Comparison of ENCODE assay signal across 21 cellular contexts in genomic region chr16:58099956-58100300, GRCh38. TPM values are rescaled to one million over a fixed set of nuclear protein-coding genes. Genes with fewer than 3 reads are reported as not detected.
DNase-seq lines count a peak whose midpoint lies in the region; FAIRE-seq and TF ChIP-seq lines count a peak whose summit lies in the region.
"Had no signal": no experiment of that assay in that cellular context is flagged by ENCODE, and none has a peak within 500 bp of the region (broad histone marks: within the 10 kb centered on the region; RNA-seq: fewer than 3 reads in every experiment).

No MANE protein-coding gene starts in this region.

- no peaks in the 10 kb centered on the region for H4K20me1 ChIP-seq in BLaER1 treated with 17β-estradiol and CSF1 and Interleukin-3, amounts not matched to agents 10 nM and 100 nM

- TF ChIP-seq EP300 in sigmoid colon (IDR thresholded peaks at IDR 0.05): no peak

- H3K4me1 ChIP-seq in BLaER1 treated with 17β-estradiol and CSF1 and Interleukin-3, amounts not matched to agents 10 nM and 100 nM: peaks cover 33 to 65% (median 55%) of the 10 kb centered on the region in 10 experiments
- H3K4me1 ChIP-seq in HEK293 (ENCODE audit: control insufficient read depth, insufficient read depth, low read length) (no peaks in the 10 kb centered on the region), kidney (ENCODE audit: control insufficient read depth in 1 of 2, insufficient read depth in 1 of 2, low read depth in 1 of 2, low read length in 2 of 2) (no peaks in the 10 kb centered on the region), sigmoid colon (no peaks in the 10 kb centered on the region)

- intact Hi-C loops in kidney (cut with DNase I): no loop called here
- intact Hi-C loops in sigmoid colon (cut with DNase I): no loop called here

- no peaks in the 10 kb centered on the region for H3K36me3 ChIP-seq in BLaER1 treated with 17β-estradiol and CSF1 and Interleukin-3, amounts not matched to agents 10 nM and 100 nM
- H3K36me3 ChIP-seq in HEK293 (ENCODE audit: control insufficient read depth in 2 of 2, insufficient read depth in 1 of 2, low read length in 2 of 2) (no peaks in the 10 kb centered on the region), kidney (ENCODE audit: control insufficient read depth in 1 of 2, insufficient read depth in 2 of 2, low read length in 2 of 2) (no peaks in the 10 kb centered on the region), sigmoid colon (no peaks in the 10 kb centered on the region)

- CTCF ChIA-PET in HEK293 (lab: Yijun Ruan, JAX): interaction anchor here (0.6 to 2.3 kb wide), 4 partner anchors 10 to 27 kb away, joined by 3 to 8 read pairs (median 4); no protein-coding TSS in a partner anchor

- WGBS in sigmoid colon, 2 donors: 81% methylated on average over 6 of the region's 6 CpGs

- TF ChIP-seq CTCF in HEK293 (tag by site-specific recombination; IDR thresholded peaks at IDR 0.05) (no peak), kidney (IDR thresholded peaks at IDR 0.05; ENCODE audit: borderline replicate concordance, extremely low read depth, insufficient read depth) (no peak), sigmoid colon (IDR thresholded peaks at IDR 0.05) (no peak)

- H3K27ac ChIP-seq in BLaER1 treated with 17β-estradiol and CSF1 and Interleukin-3, amounts not matched to agents 10 nM and 100 nM: peak overlapping the region in 5 of 11 experiments; percentile 14 to 45 (median 30); a peak in 5 of 22 replicates
- H3K27ac ChIP-seq in HEK293 (ENCODE audit: extremely low read depth, low read depth, low read length) (no peak overlapping the region), kidney (ENCODE audit: low read depth in 2 of 2, low read length in 2 of 2) (no peak overlapping the region), sigmoid colon (no peak overlapping the region)
- H3K27ac ChIP-seq: PC-9 had no signal

- FAIRE-seq in kidney (lab: Jason Lieb, UNC): no peak
- FAIRE-seq: GM12891, H1 had no signal

- H3K4me2 ChIP-seq in BLaER1 treated with 17β-estradiol and CSF1 and Interleukin-3, amounts not matched to agents 10 nM and 100 nM: peak overlapping the region; percentile 56 to 80 (median 72)
- H3K4me2 ChIP-seq: PC-9 had no signal

- TF ChIP-seq POLR2A in sigmoid colon (IDR thresholded peaks at IDR 0.05): no peak

- DNase-seq in kidney: peak; percentile 65
- peak; percentile 30 for DNase-seq in sigmoid colon
- no peak for DNase-seq in SKM-1 (lab: John Stamatoyannopoulos, UW; ENCODE audit: unreplicated experiment)
- DNase-seq in nucleus accumbens (lab: John Stamatoyannopoulos, UW): no peak
- DNase-seq in HuH-7 (ENCODE audit: low spot score): no peak
- DNase-seq: Calu3, DMS79 treated with DMSO at 0.1 percent for 48 hours, GF-D8, Karpas-422, NCI-H1105, NCI-H1694, NCI-H2029 treated with DMSO at 0.1 percent for 48 hours, NCI-H446 treated with DMSO at 0.1 percent for 48 hours, NCI-H526, PC-9, SHP77 treated with DMSO at 0.1 percent for 48 hours, SW 1271 had no signal

- 0 out of 22 replicates have a peak overlapping the region, but pooled peaks of 2 of the 11 experiments have one; percentile 24 to 30 for H3K9ac ChIP-seq in BLaER1 treated with 17β-estradiol and CSF1 and Interleukin-3, amounts not matched to agents 10 nM and 100 nM
- no peak overlapping the region for H3K9ac ChIP-seq in kidney (ENCODE audit: low read length in 2 of 2)

- H3K4me3 ChIP-seq in BLaER1 treated with 17β-estradiol and CSF1 and Interleukin-3, amounts not matched to agents 10 nM and 100 nM: no peak overlapping the region
- no peak overlapping the region for H3K4me3 ChIP-seq in HEK293 (ENCODE audit: low read depth, low read length)
- no peak overlapping the region for H3K4me3 ChIP-seq in kidney (ENCODE audit: low read length in 2 of 2)
- no peak overlapping the region for H3K4me3 ChIP-seq in sigmoid colon
- H3K4me3 ChIP-seq: PC-9 had no signal

- no peaks in the 10 kb centered on the region for H3K9me3 ChIP-seq in BLaER1 treated with 17β-estradiol and CSF1 and Interleukin-3, amounts not matched to agents 10 nM and 100 nM (replicated peaks in 1 of 11)
- H3K9me3 ChIP-seq in HEK293 (ENCODE audit: control insufficient read depth, insufficient read depth, low read depth, low read length): no peaks in the 10 kb centered on the region
- H3K9me3 ChIP-seq in kidney (ENCODE audit: control insufficient read depth in 1 of 2, low read length in 2 of 2): no peaks in the 10 kb centered on the region
- no peaks in the 10 kb centered on the region for H3K9me3 ChIP-seq in sigmoid colon

- POLR2A ChIA-PET in HEK293 (lab: Yijun Ruan, JAX): no interaction called here

- H3K27me3 ChIP-seq in BLaER1 treated with 17β-estradiol and CSF1 and Interleukin-3, amounts not matched to agents 10 nM and 100 nM: no peaks in the 10 kb centered on the region
- H3K27me3 ChIP-seq in sigmoid colon: peaks cover 0 to 7% (median 0%) of the 10 kb centered on the region in 3 donors

TF ChIP-seq in HEK293, 187 proteins besides CTCF, POLR2A, EP300 and RAD21:
- no peak for TF ChIP-seq SP3 (tag by site-specific recombination; IDR thresholded peaks at IDR 0.05)
- TF ChIP-seq EGR2 (tag by site-specific recombination; IDR thresholded peaks at IDR 0.05; ENCODE audit: low read depth): peak; percentile 63

RNA-seq across cellular contexts. Expression of gene CFAP20, which starts 29.3 kb away (rescaled TPM):
- total RNA-seq in kidney: 22.3 TPM
- polyA plus RNA-seq in kidney (ENCODE audit: insufficient read depth, low read depth, low replicate concordance): 33.3 TPM
- 10 to 100 TPM; 11.9 to 42.5 (median 26.6) TPM for total RNA-seq in sigmoid colon
- polyA plus RNA-seq in sigmoid colon: 10 to 100 TPM; 17.4 to 30.1 (median 28.3) TPM

Comparison
In these comparisons a context has a peak if more than half of its experiments do, and no peak if none do; other contexts are left out.
1. DNase-seq: peak in kidney (single experiment) and sigmoid colon (single experiment); none in SKM-1 (single experiment), nucleus accumbens (0 of 56) and HuH-7 (single experiment).